Comparison of ENCODE assay signal across 7 cellular contexts in the genomic region with DNA sequence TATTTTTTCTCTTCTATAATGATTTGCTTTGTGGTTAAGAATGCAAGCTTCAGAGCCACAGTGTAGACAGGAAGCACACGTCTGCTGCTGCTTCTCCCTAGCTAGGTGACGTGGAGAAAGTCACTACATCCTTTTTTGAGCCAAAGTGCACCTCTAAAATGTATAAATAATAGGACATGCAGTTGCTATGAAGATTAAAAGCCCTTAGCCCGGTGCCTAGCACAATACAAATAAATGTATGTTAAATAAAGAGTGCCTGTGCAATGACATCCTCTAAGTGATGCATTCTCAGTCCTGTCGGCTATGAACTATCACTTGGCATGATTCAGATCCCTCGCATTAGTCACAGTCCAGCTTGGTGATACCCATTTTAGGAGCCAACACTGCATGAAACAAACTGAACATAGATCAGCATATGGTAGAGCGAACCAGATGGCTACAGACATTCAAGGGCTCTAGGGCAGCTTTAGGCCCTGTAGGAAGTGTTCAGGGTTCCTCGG. TPM values are rescaled to one million over a fixed set of nuclear protein-coding genes. Genes with fewer than 3 reads are reported as not detected.
A peak's percentile ranks its signal among the peaks of the same experiment; 100 is the strongest.
DNase-seq lines count a peak whose midpoint lies in the region; ATAC-seq, FAIRE-seq and TF ChIP-seq lines count a peak whose summit lies in the region.

No MANE protein-coding gene starts in this region.

- CTCF ChIA-PET in activated CD4-positive, alpha-beta memory T cell treated with anti-CD3 and anti-CD28 coated beads, Interleukin-2, amount 10 ng/mL, durations not matched to agents 7 days and 5 days (lab: Charles Lee) = interaction anchor here (0.7 to 1.7 kb wide), 7 partner anchors 9 to 354 kb away, joined by 3 to 17 read pairs (median 7); partner anchors contain the start of gene VIM
- CTCF ChIA-PET in HepG2 (lab: Yijun Ruan, JAX; ENCODE audit: low intra/inter-chr PET ratio, low total read pairs) = no interaction called here

- ATAC-seq in GM19351 (IDR thresholded peaks at IDR 0.05; ENCODE audit: unreplicated experiment) (peak; percentile 39), HG03342 (IDR thresholded peaks at IDR 0.05; ENCODE audit: unreplicated experiment) (peak; percentile 57), heart left ventricle (no peak), HepG2 (no peak)

- 68 to 82% (median 77%) methylated on average over 7 of the region's 7 CpGs for WGBS in heart left ventricle, 4 donors
- 38% methylated on average over 7 of the region's 7 CpGs for WGBS in HepG2 (ENCODE audit: low lambda C conversion rate)

- peak overlapping the region; percentile 31 for H3K4me3 Mint-ChIP-seq in activated CD4-positive, alpha-beta memory T cell treated with anti-CD3 and anti-CD28 coated beads, Interleukin-2, amount 10 ng/mL, durations not matched to agents 7 days and 5 days

- H3K4me1 ChIP-seq in heart left ventricle (peaks cover 0 to 31% (median 2%) of the 10 kb centered on the region in 12 donors), HepG2 (ENCODE audit: insufficient read depth, low read length) (peaks cover 11% of the 10 kb centered on the region; the same call in 1 of the 2 replicates)

- peak overlapping the region; percentile 77 for H3K27ac Mint-ChIP-seq in activated CD4-positive, alpha-beta memory T cell treated with anti-CD3 and anti-CD28 coated beads, Interleukin-2, amount 10 ng/mL, durations not matched to agents 7 days and 5 days

- TF ChIP-seq POLR2A in GM12891 (IDR thresholded peaks at IDR 0.05; ENCODE audit: low read depth, low read length) = no peak
- no peak for TF ChIP-seq POLR2A in heart left ventricle (IDR thresholded peaks at IDR 0.05)
- TF ChIP-seq POLR2A in HepG2 (IDR thresholded peaks at IDR 0.05; ENCODE audit: insufficient read depth in 1 of 2, low read depth in 2 of 2, low read length in 2 of 2) = no peak

- intact Hi-C loops in heart left ventricle (cut with DNase I) = loop anchor here in 2 of 10 donors (10.0 kb wide), 2 partner anchors 171 to 771 kb away; partner anchors contain the start of gene PTER (in 1 of the 2)
- intact Hi-C loops in HepG2 (cut with micrococcal nuclease; ENCODE audit: unreplicated experiment) = no loop called here

- BruUV-seq in HepG2 (replicated peaks; lab: Mats Ljungman, UMichigan) = no TSS peak

- FAIRE-seq in GM12891 (lab: Jason Lieb, UNC) (no peak), HepG2 (lab: Jason Lieb, UNC) (no peak)

- no peaks in the 10 kb centered on the region for H3K9me3 Mint-ChIP-seq in activated CD4-positive, alpha-beta memory T cell treated with anti-CD3 and anti-CD28 coated beads, Interleukin-2, amount 10 ng/mL, durations not matched to agents 7 days and 5 days

- H3K4me2 ChIP-seq in HepG2 (ENCODE audit: low read depth, low read length) = no peak overlapping the region

- no peaks in the 10 kb centered on the region for H3K27me3 Mint-ChIP-seq in activated CD4-positive, alpha-beta memory T cell treated with anti-CD3 and anti-CD28 coated beads, Interleukin-2, amount 10 ng/mL, durations not matched to agents 7 days and 5 days

- H3K9ac ChIP-seq in HepG2 (ENCODE audit: insufficient read depth, low read depth, low read length) = no peak overlapping the region

- H3K9me3 ChIP-seq in heart left ventricle (no peaks in the 10 kb centered on the region), HepG2 (ENCODE audit: low read length) (no peaks in the 10 kb centered on the region)

- peaks cover 57% of the 10 kb centered on the region for H3K4me1 Mint-ChIP-seq in activated CD4-positive, alpha-beta memory T cell treated with anti-CD3 and anti-CD28 coated beads, Interleukin-2, amount 10 ng/mL, durations not matched to agents 7 days and 5 days

- in situ Hi-C loops in HepG2 (cut with HindIII; ENCODE audit: extremely low pct_ligation_motif_present, low pct_unique_long_range_greater_than_20kb) = no loop called here

- H3K79me2 ChIP-seq in HepG2 (ENCODE audit: insufficient read depth, low read length) = no peaks in the 10 kb centered on the region

- H3K27ac ChIP-seq in heart left ventricle = peak overlapping the region in 1 of 12 donors; percentile 43
- H3K27ac ChIP-seq in HepG2 (ENCODE audit: extremely low read length, insufficient read depth, low read length) = no peak overlapping the region

- no peak for TF ChIP-seq RAD21 in HepG2 (CRISPR knock-in tag; IDR thresholded peaks at IDR 0.05)

- H3K27me3 ChIP-seq in heart left ventricle (no peaks in the 10 kb centered on the region), HepG2 (ENCODE audit: control insufficient read depth in 1 of 2, insufficient read depth in 2 of 2, low read length in 2 of 2) (no peaks in the 10 kb centered on the region; a peak in 1 of 5 replicates)

- no peaks in the 10 kb centered on the region for H3K36me3 Mint-ChIP-seq in activated CD4-positive, alpha-beta memory T cell treated with anti-CD3 and anti-CD28 coated beads, Interleukin-2, amount 10 ng/mL, durations not matched to agents 7 days and 5 days (ENCODE audit: low read depth)

- TF ChIP-seq EP300 in HepG2 (IDR thresholded peaks at IDR 0.05; ENCODE audit: low read depth in 2 of 2, low read length in 2 of 2) = no peak
- no peak for TF ChIP-seq EP300 in HepG2 (CRISPR knock-in tag; IDR thresholded peaks at IDR 0.05; ENCODE audit: borderline replicate concordance)

- H4K20me1 ChIP-seq in HepG2 (ENCODE audit: insufficient read depth, low read length) = no peaks in the 10 kb centered on the region

- POLR2A ChIA-PET in activated CD4-positive, alpha-beta memory T cell treated with anti-CD3 and anti-CD28 coated beads, Interleukin-2, amount 10 ng/mL, durations not matched to agents 7 days and 5 days (lab: Charles Lee) = interaction anchor here (0.8 to 4.3 kb wide), 11 partner anchors 10 to 438 kb away, joined by 3 to 180 read pairs (median 5); partner anchors contain the start of genes RSU1, STAM and VIM
- POLR2A ChIA-PET in HepG2 (lab: Yijun Ruan, JAX) = no interaction called here

- H3K4me3 ChIP-seq in heart left ventricle (no peak overlapping the region), HepG2 (replicated peaks in 1 of 3; ENCODE audit: insufficient read depth in 1 of 3, low read depth in 2 of 3, low read length in 3 of 3) (no peak overlapping the region)

- TF ChIP-seq CTCF in heart left ventricle (IDR thresholded peaks at IDR 0.05) (no peak), HepG2 (CRISPR knock-in tag; IDR thresholded peaks at IDR 0.05) (no peak)

- DNase-seq in activated CD4-positive, alpha-beta memory T cell treated with anti-CD3 and anti-CD28 coated beads, Interleukin-2, amount 10 ng/mL, durations not matched to agents 7 days and 5 days = peak; percentile 44
- peak; percentile 82 for DNase-seq in glomerular visceral epithelial cell (ENCODE audit: extremely low spot score)
- no peak for DNase-seq in GM12891 (ENCODE audit: insufficient read length, low spot score)
- no peak for DNase-seq in heart left ventricle
- no peak for DNase-seq in HepG2 (ENCODE audit: low spot score)

- no peak overlapping the region for H2AFZ ChIP-seq in HepG2 (ENCODE audit: low read length)

- H3K36me3 ChIP-seq in heart left ventricle = no peaks in the 10 kb centered on the region
- H3K36me3 ChIP-seq in HepG2 (replicated peaks in 1 of 2; ENCODE audit: control insufficient read depth in 1 of 2, insufficient read depth in 2 of 2, low read length in 2 of 2) = no peaks in the 10 kb centered on the region

RNA-seq across cellular contexts. Expression of gene TRDMT1, which starts 4.8 kb away (rescaled TPM):
- 10 to 100 TPM; 12.3 to 12.7 TPM for total RNA-seq in activated CD4-positive, alpha-beta memory T cell treated with anti-CD3 and anti-CD28 coated beads, Interleukin-2, amount 10 ng/mL, durations not matched to agents 7 days and 5 days
- polyA plus RNA-seq in GM12891 (2012; ENCODE audit: low read depth, missing spikeins) = 1.6 TPM
- 1 to 10 TPM; 2.7 to 6.0 (median 4.6) TPM for total RNA-seq in heart left ventricle
- polyA plus RNA-seq in heart left ventricle = 1 to 10 TPM; 1.8 to 3.0 TPM
- total RNA-seq in HepG2 (2016; rRNA removed; fragmentation: Illumina TruSeq; extraction: Trizol) = 3.0 and 6.1 TPM in 2 replicates
- total RNA-seq in HepG2 (2016; cell fraction: cytosol; rRNA removed; fragmentation: Illumina TruSeq; extraction: Trizol; ENCODE audit: low read depth) = 4.0 and 4.8 TPM in 2 replicates
- 2.6 and 3.6 TPM in 2 replicates for total RNA-seq in HepG2 (2016; cell fraction: insoluble cytoplasmic fraction; rRNA removed; fragmentation: Illumina TruSeq; extraction: Trizol)
- 1.7 and 2.1 TPM in 2 replicates for total RNA-seq in HepG2 (2016; cell fraction: membrane; rRNA removed; fragmentation: Illumina TruSeq; extraction: Trizol)
- total RNA-seq in HepG2 (2016; cell fraction: nucleus; rRNA removed; fragmentation: Illumina TruSeq; extraction: Trizol) = 3.6 and 5.3 TPM in 2 replicates
- 1.3 and 2.0 TPM in 2 replicates for polyA plus RNA-seq in HepG2 (2011; rRNA removed)
- polyA plus RNA-seq in HepG2 (2011; cell fraction: cytosol; rRNA removed) = 0.54 and 6.3 TPM in 2 replicates
- polyA plus RNA-seq in HepG2 (2011; cell fraction: nucleus; rRNA removed) = 1.00 and 1.2 TPM in 2 replicates
- 0.95 and 1.5 TPM in 2 replicates for polyA plus RNA-seq in HepG2 (2012)
- 0.96 and 1.3 TPM in 2 replicates for polyA plus RNA-seq in HepG2 (2016; cell fraction: cytosol; fragmentation: Illumina TruSeq; extraction: Trizol; ENCODE audit: low read depth)
- polyA plus RNA-seq in HepG2 (2016; cell fraction: insoluble cytoplasmic fraction; fragmentation: Illumina TruSeq; extraction: Trizol; ENCODE audit: low read depth) = 5.6 and 6.4 TPM in 2 replicates
- 0.78 and 1.4 TPM in 2 replicates for polyA plus RNA-seq in HepG2 (2016; cell fraction: membrane; fragmentation: Illumina TruSeq; extraction: Trizol; ENCODE audit: low read depth)
- 3.1 and 4.0 TPM in 2 replicates for polyA plus RNA-seq in HepG2 (2016; cell fraction: nucleus; fragmentation: Illumina TruSeq; extraction: Trizol; ENCODE audit: insufficient read depth, low read depth)
- 1.6 and 2.9 TPM in 2 replicates for polyA minus RNA-seq in HepG2 (2011; rRNA and poly(A)+ RNA removed; ENCODE audit: low replicate concordance)
- 1.6 and 2.6 TPM in 2 replicates for polyA minus RNA-seq in HepG2 (2011; cell fraction: cytosol; rRNA and poly(A)+ RNA removed)
- polyA minus RNA-seq in HepG2 (2011; cell fraction: nucleus; rRNA and poly(A)+ RNA removed) = 8.4 and 10.6 TPM in 2 replicates

RNA-seq across cellular contexts. Expression of gene VIM, which starts 21.8 kb away (rescaled TPM):
- 1,000 to 10,000 TPM; 2,572 to 2,607 TPM for total RNA-seq in activated CD4-positive, alpha-beta memory T cell treated with anti-CD3 and anti-CD28 coated beads, Interleukin-2, amount 10 ng/mL, durations not matched to agents 7 days and 5 days
- polyA plus RNA-seq in GM12891 (2012; ENCODE audit: low read depth, missing spikeins) = 48.0 TPM
- total RNA-seq in heart left ventricle = 1,000 to 10,000 TPM in 1 of 9 donors, 100 to 1,000 TPM in 8; 249 to 1,163 (median 387) TPM
- 100 to 1,000 TPM; 267 to 456 TPM for polyA plus RNA-seq in heart left ventricle
- total RNA-seq in HepG2 (2016; rRNA removed; fragmentation: Illumina TruSeq; extraction: Trizol) = not detected in 2 replicates
- total RNA-seq in HepG2 (2016; cell fraction: cytosol; rRNA removed; fragmentation: Illumina TruSeq; extraction: Trizol; ENCODE audit: low read depth) = not detected in 2 replicates
- total RNA-seq in HepG2 (2016; cell fraction: insoluble cytoplasmic fraction; rRNA removed; fragmentation: Illumina TruSeq; extraction: Trizol) = not detected in 2 replicates
- not detected in 2 replicates for total RNA-seq in HepG2 (2016; cell fraction: membrane; rRNA removed; fragmentation: Illumina TruSeq; extraction: Trizol)
- not detected in 2 replicates for total RNA-seq in HepG2 (2016; cell fraction: nucleus; rRNA removed; fragmentation: Illumina TruSeq; extraction: Trizol)
- not detected in 2 replicates for polyA plus RNA-seq in HepG2 (2011; rRNA removed)
- 0.04 and 0.12 TPM in 2 replicates for polyA plus RNA-seq in HepG2 (2011; cell fraction: cytosol; rRNA removed)
- 0.14 and 0.16 TPM in 2 replicates for polyA plus RNA-seq in HepG2 (2011; cell fraction: nucleus; rRNA removed)
- polyA plus RNA-seq in HepG2 (2012) = not detected in 2 replicates
- polyA plus RNA-seq in HepG2 (2016; cell fraction: cytosol; fragmentation: Illumina TruSeq; extraction: Trizol; ENCODE audit: low read depth) = not detected in 2 replicates
- polyA plus RNA-seq in HepG2 (2016; cell fraction: insoluble cytoplasmic fraction; fragmentation: Illumina TruSeq; extraction: Trizol; ENCODE audit: low read depth) = not detected in 2 replicates
- polyA plus RNA-seq in HepG2 (2016; cell fraction: membrane; fragmentation: Illumina TruSeq; extraction: Trizol; ENCODE audit: low read depth) = not detected in 2 replicates
- not detected in 2 replicates for polyA plus RNA-seq in HepG2 (2016; cell fraction: nucleus; fragmentation: Illumina TruSeq; extraction: Trizol; ENCODE audit: insufficient read depth, low read depth)
- 0.76 and 313 TPM in 2 replicates for polyA minus RNA-seq in HepG2 (2011; rRNA and poly(A)+ RNA removed; ENCODE audit: low replicate concordance)
- polyA minus RNA-seq in HepG2 (2011; cell fraction: cytosol; rRNA and poly(A)+ RNA removed) = 3.5 and 6.8 TPM in 2 replicates
- 0.87 and 3.2 TPM in 2 replicates for polyA minus RNA-seq in HepG2 (2011; cell fraction: nucleus; rRNA and poly(A)+ RNA removed)

Comparison
In these comparisons a context has a peak if more than half of its experiments do, and no peak if none do; other contexts are left out.
1. ATAC-seq: peak in GM19351 (single experiment) and HG03342 (single experiment); none in heart left ventricle (0 of 4) and HepG2 (single experiment).
2. DNase-seq: peak in activated CD4-positive, alpha-beta memory T cell treated with anti-CD3 and anti-CD28 coated beads, Interleukin-2, amount 10 ng/mL, durations not matched to agents 7 days and 5 days (single experiment) and glomerular visceral epithelial cell (single experiment); none in GM12891 (single experiment), heart left ventricle (0 of 5) and HepG2 (single experiment).
3. RNA of gene VIM, which starts 21.8 kb away (total RNA-seq): 2,572 to 2,607 TPM in activated CD4-positive, alpha-beta memory T cell treated with anti-CD3 and anti-CD28 coated beads, Interleukin-2, amount 10 ng/mL, durations not matched to agents 7 days and 5 days and 249 to 1,163 TPM in heart left ventricle; not detected in HepG2; every median in the first group is over 100 times any median in the second.